34 cellular contexts compared by ENCODE assay signal in the genomic region with DNA sequence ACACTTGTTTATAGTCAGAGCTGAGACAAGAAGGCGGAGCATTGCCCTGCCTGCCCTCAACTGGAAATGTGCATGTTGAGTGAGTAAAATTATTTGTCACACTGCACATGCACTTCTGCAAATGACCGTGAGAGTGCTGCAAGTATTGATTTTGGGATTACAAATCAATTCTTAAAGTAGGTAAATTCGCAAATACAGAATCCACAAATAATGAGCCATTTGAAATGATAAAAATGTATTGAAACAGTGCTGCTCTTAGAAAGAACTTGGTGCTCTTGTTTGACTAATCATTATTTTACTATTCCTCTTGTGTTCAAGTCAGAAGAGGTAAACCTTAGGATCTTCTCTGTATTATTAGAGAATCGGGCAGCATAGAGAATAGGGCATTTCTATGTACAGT.
"Had no signal": no experiment of that assay in that cellular context is flagged by ENCODE, and none has a peak within 500 bp of the region (broad histone marks: within the 10 kb centered on the region; RNA-seq: fewer than 3 reads in every experiment).

No MANE protein-coding gene starts in this region.

- H3K36me3 Mint-ChIP-seq: activated CD4-positive, alpha-beta memory T cell treated with anti-CD3 and anti-CD28 coated beads for 36 hours; activated CD8-positive, alpha-beta memory T cell treated with anti-CD3 and anti-CD28 coated beads, Interleukin-2, amount 10 ng/mL, durations not matched to agents 7 days and 5 days; activated naive CD4-positive, alpha-beta T cell treated with anti-CD3 and anti-CD28 coated beads, Interleukin-2, amount 50 U/mL, for 24 hours; activated naive CD8-positive, alpha-beta T cell treated with anti-CD3 and anti-CD28 coated beads for 36 hours had no signal

- H3K27ac ChIP-seq: adrenal gland, body of pancreas, esophagus squamous epithelium, gastrocnemius medialis, heart left ventricle had no signal

- H3K9me3 ChIP-seq: adrenal gland, body of pancreas, esophagus squamous epithelium, gastrocnemius medialis had no signal

- H3K27ac Mint-ChIP-seq: activated CD4-positive, alpha-beta memory T cell treated with anti-CD3 and anti-CD28 coated beads for 36 hours; activated CD4-positive, alpha-beta T cell treated with anti-CD3 and anti-CD28 coated beads for 36 hours; activated CD4-positive, alpha-beta T cell treated with anti-CD3 and anti-CD28 coated beads, Interleukin-2, amount 10 ng/mL, durations not matched to agents 24 days and 14 days; activated CD8-positive, alpha-beta memory T cell treated with anti-CD3 and anti-CD28 coated beads, Interleukin-2, amount 10 ng/mL, durations not matched to agents 7 days and 5 days; activated CD8-positive, alpha-beta T cell treated with anti-CD3 and anti-CD28 coated beads, Interleukin-2, amount 10 ng/mL, durations not matched to agents 7 days and 5 days; activated naive CD4-positive, alpha-beta T cell treated with anti-CD3 and anti-CD28 coated beads for 36 hours; activated naive CD4-positive, alpha-beta T cell treated with anti-CD3 and anti-CD28 coated beads, Interleukin-2, amount 50 U/mL, for 24 hours; activated naive CD8-positive, alpha-beta T cell treated with anti-CD3 and anti-CD28 coated beads for 36 hours; activated naive CD8-positive, alpha-beta T cell treated with anti-CD3 and anti-CD28 coated beads, Interleukin-2, amount 50 U/mL, for 24 hours; activated T-helper 1 cell treated with anti-CD3 and anti-CD28 coated beads, Interleukin-12 subunit alpha, Interleukin-12 subunit beta, Interleukin-2, Interleukin-4 antibody, amounts not matched to agents 30 ng/mL and 10 ng/mL and 1 ng/mL, durations not matched to agents 14 hours and 24 hours and 36 hours; activated T-helper 2 cell treated with anti-CD3 and anti-CD28 coated beads, Interferon-gamma antibody, Interleukin-2, Interleukin-4, amounts not matched to agents 10 μg/mL and 5 μg/mL and 100 μg/mL, durations not matched to agents 14 hours and 24 hours and 36 hours; effector memory CD8-positive, alpha-beta T cell; T-helper 17 cell; T-helper 2 cell treated with Interferon-gamma antibody and Interleukin-4, amounts not matched to agents 5 μg/mL and 100 μg/mL, for 36 hours had no signal

- H3K36me3 ChIP-seq: adrenal gland, esophagus squamous epithelium, gastrocnemius medialis, heart left ventricle had no signal

- H3K4me3 ChIP-seq: adrenal gland, body of pancreas, esophagus squamous epithelium, gastrocnemius medialis, heart left ventricle had no signal

- H3K9me3 Mint-ChIP-seq: activated CD4-positive, alpha-beta memory T cell treated with anti-CD3 and anti-CD28 coated beads for 36 hours; activated CD4-positive, alpha-beta T cell treated with anti-CD3 and anti-CD28 coated beads, Interleukin-2, amount 10 ng/mL, durations not matched to agents 24 days and 14 days; activated naive CD4-positive, alpha-beta T cell treated with anti-CD3 and anti-CD28 coated beads for 36 hours; activated naive CD4-positive, alpha-beta T cell treated with anti-CD3 and anti-CD28 coated beads, Interleukin-2, amount 50 U/mL, for 24 hours; activated naive CD8-positive, alpha-beta T cell treated with anti-CD3 and anti-CD28 coated beads for 36 hours; activated naive CD8-positive, alpha-beta T cell treated with anti-CD3 and anti-CD28 coated beads, Interleukin-2, amount 50 U/mL, for 24 hours; activated T-helper 2 cell treated with anti-CD3 and anti-CD28 coated beads, Interferon-gamma antibody, Interleukin-2, Interleukin-4, amounts not matched to agents 10 μg/mL and 5 μg/mL and 100 μg/mL, durations not matched to agents 14 hours and 24 hours and 36 hours; effector memory CD8-positive, alpha-beta T cell; T-helper 2 cell treated with Interferon-gamma antibody and Interleukin-4, amounts not matched to agents 5 μg/mL and 100 μg/mL, for 36 hours had no signal

- H3K27me3 Mint-ChIP-seq: activated CD4-positive, alpha-beta T cell treated with anti-CD3 and anti-CD28 coated beads for 36 hours; activated naive CD4-positive, alpha-beta T cell treated with anti-CD3 and anti-CD28 coated beads, Interleukin-2, amount 50 U/mL, for 24 hours; activated naive CD8-positive, alpha-beta T cell treated with anti-CD3 and anti-CD28 coated beads for 36 hours; activated naive CD8-positive, alpha-beta T cell treated with anti-CD3 and anti-CD28 coated beads, Interleukin-2, amount 50 U/mL, for 24 hours; T-helper 17 cell had no signal

- H3K4me1 ChIP-seq: adrenal gland, body of pancreas, gastrocnemius medialis, heart left ventricle had no signal

- H3K4me3 Mint-ChIP-seq: activated CD4-positive, alpha-beta memory T cell treated with anti-CD3 and anti-CD28 coated beads for 36 hours; activated CD4-positive, alpha-beta T cell treated with anti-CD3 and anti-CD28 coated beads for 36 hours; activated CD4-positive, alpha-beta T cell treated with anti-CD3 and anti-CD28 coated beads, Interleukin-2, amount 10 ng/mL, durations not matched to agents 24 days and 14 days; activated CD8-positive, alpha-beta memory T cell treated with anti-CD3 and anti-CD28 coated beads, Interleukin-2, amount 10 ng/mL, durations not matched to agents 7 days and 5 days; activated CD8-positive, alpha-beta T cell treated with anti-CD3 and anti-CD28 coated beads, Interleukin-2, amount 10 ng/mL, durations not matched to agents 7 days and 5 days; activated naive CD4-positive, alpha-beta T cell treated with anti-CD3 and anti-CD28 coated beads for 36 hours; activated naive CD4-positive, alpha-beta T cell treated with anti-CD3 and anti-CD28 coated beads, Interleukin-2, amount 50 U/mL, for 24 hours; activated naive CD8-positive, alpha-beta T cell treated with anti-CD3 and anti-CD28 coated beads for 36 hours; activated naive CD8-positive, alpha-beta T cell treated with anti-CD3 and anti-CD28 coated beads, Interleukin-2, amount 50 U/mL, for 24 hours; activated T-helper 1 cell treated with anti-CD3 and anti-CD28 coated beads, Interleukin-12 subunit alpha, Interleukin-12 subunit beta, Interleukin-2, Interleukin-4 antibody, amounts not matched to agents 30 ng/mL and 10 ng/mL and 1 ng/mL, durations not matched to agents 14 hours and 24 hours and 36 hours; effector memory CD8-positive, alpha-beta T cell; T-helper 17 cell; T-helper 2 cell treated with Interferon-gamma antibody and Interleukin-4, amounts not matched to agents 5 μg/mL and 100 μg/mL, for 36 hours had no signal

- DNase-seq: activated CD4-positive, alpha-beta memory T cell treated with anti-CD3 and anti-CD28 coated beads for 36 hours; activated CD4-positive, alpha-beta T cell treated with anti-CD3 and anti-CD28 coated beads for 36 hours; activated CD4-positive, alpha-beta T cell treated with anti-CD3 and anti-CD28 coated beads, Interleukin-2, amount 10 ng/mL, durations not matched to agents 24 days and 14 days; activated CD4-positive, CD25-positive, alpha-beta regulatory T cell; activated CD4-positive, CD25-positive, alpha-beta regulatory T cell treated with anti-CD3 and anti-CD28 coated beads, Interleukin-2, amount 50 U/mL, for 72 hours; activated CD8-positive, alpha-beta memory T cell treated with anti-CD3 and anti-CD28 coated beads, Interleukin-2, amount 10 ng/mL, durations not matched to agents 7 days and 5 days; activated CD8-positive, alpha-beta memory T cell treated with anti-CD3 and anti-CD28 coated beads, Interleukin-2, amount 50 U/mL, for 4 hours; activated CD8-positive, alpha-beta T cell treated with anti-CD3 and anti-CD28 coated beads, Interleukin-2, amount 10 ng/mL, durations not matched to agents 7 days and 5 days; activated effector memory CD4-positive, alpha-beta T cell treated with anti-CD3 and anti-CD28 coated beads, Interleukin-2, amount 50 U/mL, for 16 hours; activated naive CD4-positive, alpha-beta T cell treated with anti-CD3 and anti-CD28 coated beads for 36 hours; activated naive CD8-positive, alpha-beta T cell treated with anti-CD3 and anti-CD28 coated beads for 36 hours; activated naive CD8-positive, alpha-beta T cell treated with anti-CD3 and anti-CD28 coated beads, Interleukin-2, amount 50 U/mL, for 24 hours; activated T-cell treated with anti-CD3 and anti-CD28 coated beads, Interleukin-2, amount 50 U/mL, for 1 hour; activated T-cell treated with anti-CD3 and anti-CD28 coated beads, Interleukin-2, amount 50 U/mL, for 48 hours; adrenal gland; amygdala; aorta; body of pancreas; caudate nucleus; cortex of kidney; dermis blood vessel endothelial cell; effector CD4-positive, alpha-beta T cell; effector memory CD8-positive, alpha-beta T cell; esophagus squamous epithelium; gastrocnemius medialis; glutamatergic neuron; heart left ventricle; T-helper 1 cell; T-helper 17 cell; T1000 had no signal

- H3K27me3 ChIP-seq: adrenal gland, body of pancreas, gastrocnemius medialis, heart left ventricle had no signal

- ATAC-seq: activated CD4-positive, alpha-beta T cell treated with anti-CD3 and anti-CD28 coated beads for 36 hours; activated CD8-positive, alpha-beta memory T cell treated with anti-CD3 and anti-CD28 coated beads, Interleukin-2, amount 10 ng/mL, durations not matched to agents 7 days and 5 days; activated CD8-positive, alpha-beta T cell treated with anti-CD3 and anti-CD28 coated beads, Interleukin-2, amount 10 ng/mL, durations not matched to agents 7 days and 5 days; activated naive CD8-positive, alpha-beta T cell treated with anti-CD3 and anti-CD28 coated beads, Interleukin-2, amount 50 U/mL, for 24 hours; body of pancreas; effector memory CD8-positive, alpha-beta T cell; gastrocnemius medialis; heart left ventricle; T-helper 17 cell had no signal

- H3K4me1 Mint-ChIP-seq: activated CD4-positive, alpha-beta T cell treated with anti-CD3 and anti-CD28 coated beads for 36 hours; activated CD4-positive, alpha-beta T cell treated with anti-CD3 and anti-CD28 coated beads, Interleukin-2, amount 10 ng/mL, durations not matched to agents 24 days and 14 days; activated CD8-positive, alpha-beta memory T cell treated with anti-CD3 and anti-CD28 coated beads, Interleukin-2, amount 10 ng/mL, durations not matched to agents 7 days and 5 days; activated naive CD4-positive, alpha-beta T cell treated with anti-CD3 and anti-CD28 coated beads, Interleukin-2, amount 50 U/mL, for 24 hours; activated naive CD8-positive, alpha-beta T cell treated with anti-CD3 and anti-CD28 coated beads for 36 hours; T-helper 17 cell had no signal
